Comparison of ENCODE assay signal across 24 cellular contexts in genomic region chr5:170769898-170770416, GRCh38. TPM values are rescaled to one million over a fixed set of nuclear protein-coding genes. Genes with fewer than 3 reads are reported as not detected.
DNase-seq lines count a peak whose midpoint lies in the region; ATAC-seq, FAIRE-seq and TF ChIP-seq lines count a peak whose summit lies in the region.
"Had no signal": no experiment of that assay in that cellular context is flagged by ENCODE, and none has a peak within 500 bp of the region (broad histone marks: within the 10 kb centered on the region; RNA-seq: fewer than 3 reads in every experiment).

No MANE protein-coding gene starts in this region.

- WGBS in GM12878 (ENCODE audit: insufficient coverage, insufficient replicate concordance, low lambda C conversion rate, missing lambda C conversion rate), result 8% methylated on average over 5 of the region's 5 CpGs

- no peaks in the 10 kb centered on the region for H3K9me3 ChIP-seq in GM12878 (replicated peaks; ENCODE audit: control insufficient read depth, insufficient read depth, low read length)
- H3K9me3 ChIP-seq: MG63 had no signal

- no peak overlapping the region for H3K4me2 ChIP-seq in GM12878 (ENCODE audit: control insufficient read depth, insufficient read depth)

- in situ Hi-C loops in GM12878 (cut with MboI), result no loop called here

- BruUV-seq in GM12878 (replicated peaks; lab: Mats Ljungman, UMichigan), result no TSS peak

- no peaks in the 10 kb centered on the region for H3K4me1 ChIP-seq in GM12878 (ENCODE audit: control insufficient read depth, insufficient read depth, low read length)

- POLR2A ChIA-PET in GM12878 (lab: Charles Lee), result no interaction called here

- intact Hi-C loops in GM12878 (cut with micrococcal nuclease; ENCODE audit: unreplicated experiment), result no loop called here

- no peaks in the 10 kb centered on the region for H3K79me2 ChIP-seq in GM12878 (ENCODE audit: control insufficient read depth, insufficient read depth, low read length)

- DNase-seq in DMS 273 (lab: John Stamatoyannopoulos, UW; ENCODE audit: unreplicated experiment) (peak; percentile 51), DMS 273 treated with DMSO at 0.1 percent for 48 hours (lab: John Stamatoyannopoulos, UW) (no peak), NAMALWA (ENCODE audit: low spot score) (peak; percentile 43), GM12878 (ENCODE audit: low read depth, low spot score) (no peak), NCI-H1092 treated with DMSO at 0.1 percent for 48 hours (lab: John Stamatoyannopoulos, UW) (no peak), AG08396 (ENCODE audit: low spot score) (no peak), HuH-7.5 (ENCODE audit: low spot score) (no peak)
- DNase-seq: GDM1, GM23248, IMR-90, MG63, NCI-H2227 treated with DMSO at 0.1 percent for 48 hours, NCI-H510A treated with DMSO at 0.1 percent for 48 hours, NCI-H82, SHP77, T-helper 1 cell, T-helper 9 cell had no signal

- 0 out of 3 replicates have a peak, but pooled peaks have one; percentile 38 for ATAC-seq in GM12878
- no peak for ATAC-seq in GM21390 (IDR thresholded peaks at IDR 0.05; ENCODE audit: unreplicated experiment)
- ATAC-seq: SK-N-SH treated with all-trans-retinoic acid at 6 μM for 48 hours had no signal

- TF ChIP-seq CTCF in GM12878 (IDR thresholded peaks at IDR 0.05 in 2 of 3, conservative IDR thresholded peaks at IDR 0.05 in 1 of 3; ENCODE audit: control insufficient read depth in 2 of 3, extremely low read depth in 1 of 3, insufficient read depth in 1 of 3, low read depth in 3 of 3, low read length in 3 of 3), result 0 out of 6 replicates have a peak, but pooled peaks of 1 of the 3 experiments have one; percentile 15

- no peak overlapping the region for H3K9ac ChIP-seq in GM12878 (ENCODE audit: control insufficient read depth, insufficient read depth, low read length)
- H3K9ac ChIP-seq: GM23248 had no signal

- TF ChIP-seq EP300 in GM12878 (IDR thresholded peaks at IDR 0.05; ENCODE audit: borderline replicate concordance in 1 of 2, control insufficient read depth in 1 of 2, low read depth in 2 of 2, low read length in 2 of 2), result no peak

- H3K4me3 ChIP-seq in GM12878, result no peak overlapping the region
- H3K4me3 ChIP-seq: GM23248, MG63 had no signal

- H3K27me3 ChIP-seq in GM12878 (replicated peaks in 1 of 2; ENCODE audit: control insufficient read depth in 2 of 2, insufficient read depth in 2 of 2, low read length in 1 of 2), result no peaks in the 10 kb centered on the region

- H2AFZ ChIP-seq in GM12878 (ENCODE audit: control insufficient read depth, low read depth, low read length), result no peak overlapping the region
- H2AFZ ChIP-seq: GM23248 had no signal

- RAD21 ChIA-PET in GM12878 (lab: Charles Lee; ENCODE audit: unreplicated experiment), result no interaction called here

- TF ChIP-seq RAD21 in GM12878 (IDR thresholded peaks at IDR 0.05; ENCODE audit: insufficient read depth, low read depth, low read length), result no peak

- H3K27ac ChIP-seq in GM12878 (ENCODE audit: control insufficient read depth, insufficient read depth), result no peak overlapping the region
- H3K27ac ChIP-seq: 22Rv1, GM23248, HL-60 had no signal

- H4K20me1 ChIP-seq in GM12878 (ENCODE audit: control insufficient read depth, insufficient read depth), result no peaks in the 10 kb centered on the region

- no peak for TF ChIP-seq POLR2A in GM12878 (IDR thresholded peaks at IDR 0.05; ENCODE audit: low read depth, low read length)

- FAIRE-seq in GM12878 (lab: Jason Lieb, UNC), result no peak

- H3K36me3 ChIP-seq in GM12878 (ENCODE audit: control insufficient read depth in 2 of 2, insufficient read depth in 2 of 2, low read length in 1 of 2), result no peaks in the 10 kb centered on the region
- H3K36me3 ChIP-seq: MG63 had no signal

- CTCF ChIA-PET in GM12878 (lab: Yijun Ruan, JAX), result interaction anchor here (1.2 to 2.7 kb wide), 3 partner anchors 21 to 437 kb away, joined by 3 to 12 read pairs (median 3); no protein-coding TSS in a partner anchor

- SMC1A ChIA-PET in GM12878 (lab: Charles Lee; ENCODE audit: uncharacterized antibody, unreplicated experiment), result interaction anchor here (1.9 kb wide), 1 partner anchor 21 kb away, joined by 6 read pairs; no protein-coding TSS in a partner anchor

TF ChIP-seq in GM12878, 131 proteins besides CTCF, POLR2A, EP300 and RAD21:
- no peak for TF ChIP-seq ZBTB40 (IDR thresholded peaks at IDR 0.05; ENCODE audit: borderline replicate concordance)
- no peak for TF ChIP-seq BRCA1 (IDR thresholded peaks at IDR 0.05; ENCODE audit: low read depth, low read length)
- no peak for TF ChIP-seq E2F8 (IDR thresholded peaks at IDR 0.05; ENCODE audit: low read depth, partially characterized antibody)

RNA-seq across cellular contexts. Expression of gene GABRP, which starts 13.6 kb away (rescaled TPM):
- total RNA-seq in GM12878 (2013; cell fraction: nucleolus; rRNA removed), result not detected in 2 replicates
- total RNA-seq in GM12878 (2014; rRNA removed), result not detected in 2 replicates
- total RNA-seq in GM12878 (2014; rRNA removed; fragmentation: Illumina TruSeq; extraction: Trizol), result not detected in 2 replicates
- not detected in 2 replicates for total RNA-seq in GM12878 (2021)
- not detected for polyA plus RNA-seq in GM12878 (2011; ENCODE audit: low read depth)
- 0.04 and 0.07 TPM in 2 replicates for polyA plus RNA-seq in GM12878 (2011; rRNA removed)
- polyA plus RNA-seq in GM12878 (2011; cell fraction: cytosol; rRNA removed), result 0.12 and 0.16 TPM in 2 replicates
- 0.13 and 0.16 TPM in 2 replicates for polyA plus RNA-seq in GM12878 (2011; cell fraction: nucleus; rRNA removed)
- not detected in 2 replicates for polyA plus RNA-seq in GM12878 (2012)
- polyA plus RNA-seq in GM12878 (2014; fragmentation: Illumina TruSeq; extraction: Trizol), result not detected in 2 replicates
- polyA plus RNA-seq in GM12878 (2014; fragmentation: Nextera tagmentation; extraction: Ambion mirVana), result not detected
- polyA plus RNA-seq in GM12878 (2014; rRNA removed), result not detected in 2 replicates
- polyA plus RNA-seq in GM12878 (2016; fragmentation: Nextera tagmentation; extraction: Ambion mirVana), result not detected
- not detected in 2 replicates for polyA minus RNA-seq in GM12878 (2011; rRNA and poly(A)+ RNA removed)
- polyA minus RNA-seq in GM12878 (2011; cell fraction: cytosol; rRNA and poly(A)+ RNA removed), result not detected in 2 replicates
- polyA minus RNA-seq in GM12878 (2011; cell fraction: nucleus; rRNA and poly(A)+ RNA removed), result not detected in 2 replicates
- total RNA-seq: GM23248, HT1080, IMR-90, RPMI7951 had no signal
- polyA plus RNA-seq: CD14-positive monocyte, GM23248, IMR-90 had no signal

Comparison
In these comparisons a context has a peak if more than half of its experiments do, and no peak if none do; other contexts are left out.
1. DNase-seq: peak in DMS 273 (single experiment) and NAMALWA (single experiment); none in DMS 273 treated with DMSO at 0.1 percent for 48 hours (single experiment), GM12878 (single experiment), NCI-H1092 treated with DMSO at 0.1 percent for 48 hours (single experiment), AG08396 (single experiment) and HuH-7.5 (single experiment).